In genomic region chr17:1561420-1562177, GRCh38 we compare ENCODE assay signal across 1 cellular context.
TF ChIP-seq lines count a peak whose summit lies in the region.

No MANE protein-coding gene starts in this region.

TF ChIP-seq in HepG2, 621 proteins besides CTCF, POLR2A, EP300 and RAD21 (continued from another document):
- no peak for TF ChIP-seq PCBP1 (IDR thresholded peaks at IDR 0.05; ENCODE audit: borderline replicate concordance, low read depth, low read length)
